In genomic region chr15:78928176-78928575, GRCh38 we compare ENCODE assay signal across 8 cellular contexts. TPM values are rescaled to one million over a fixed set of nuclear protein-coding genes. Genes with fewer than 3 reads are reported as not detected.
DNase-seq lines count a peak whose midpoint lies in the region; ATAC-seq and TF ChIP-seq lines count a peak whose summit lies in the region.
"Not testable (repeated sequence)": the region's sequence is repeated elsewhere in the genome, so short reads cannot be mapped to it uniquely, and the experiment has no call there.

No MANE protein-coding gene starts in this region.

- CTCF ChIA-PET in activated CD8-positive, alpha-beta T cell treated with anti-CD3 and anti-CD28 coated beads, Interleukin-2, amount 10 ng/mL, durations not matched to agents 7 days and 5 days (lab: Charles Lee), result not testable (repeated sequence)

- H3K36me3 ChIP-seq in DND-41 (ENCODE audit: insufficient read depth, low read length), result peaks cover 11% of the 10 kb centered on the region; the same call in 1 of the 2 replicates
- peaks cover 91% of the 10 kb centered on the region for H3K36me3 ChIP-seq in OCI-LY3 (replicated peaks; ENCODE audit: low read depth, low read length)
- not testable (repeated sequence) for H3K36me3 ChIP-seq in neural cell (ENCODE audit: insufficient read depth, low read length)

- not testable (repeated sequence) for H3K27ac ChIP-seq in DND-41 (ENCODE audit: low read length); neural cell (ENCODE audit: low read length)
- H3K27ac ChIP-seq in OCI-LY3 (ENCODE audit: low read length), result 0 out of 2 replicates have a peak overlapping the region, but pooled peaks have one; percentile 1

- not testable (repeated sequence) for H3K9me2 ChIP-seq in neural cell (ENCODE audit: insufficient read depth, low read length)

- H3K4me3 ChIP-seq in DND-41 (ENCODE audit: low read depth in 1 of 2, low read length in 2 of 2); OCI-LY3 (ENCODE audit: low read length); neural cell (ENCODE audit: low read length): not testable (repeated sequence)

- H3K4me1 Mint-ChIP-seq in CD14-positive monocyte, result peaks cover 41% of the 10 kb centered on the region
- not testable (repeated sequence) for H3K4me1 Mint-ChIP-seq in activated CD8-positive, alpha-beta T cell treated with anti-CD3 and anti-CD28 coated beads, Interleukin-2, amount 10 ng/mL, durations not matched to agents 7 days and 5 days (ENCODE audit: low read depth); effector memory CD8-positive, alpha-beta T cell (ENCODE audit: low read depth in 2 of 2)
- H3K4me1 Mint-ChIP-seq in stimulated activated memory B cell treated with anti-CD40 and anti-IgM and Interleukin-4, amounts not matched to agents 10 μg/mL and 1 μg/mL and 100 μg/mL, for 72 hours, result peaks cover 57% of the 10 kb centered on the region

- not testable (repeated sequence) for H3K4me3 Mint-ChIP-seq in CD14-positive monocyte; activated CD8-positive, alpha-beta T cell treated with anti-CD3 and anti-CD28 coated beads, Interleukin-2, amount 10 ng/mL, durations not matched to agents 7 days and 5 days; effector memory CD8-positive, alpha-beta T cell
- H3K4me3 Mint-ChIP-seq in stimulated activated memory B cell treated with anti-CD40 and anti-IgM and Interleukin-4, amounts not matched to agents 10 μg/mL and 1 μg/mL and 100 μg/mL, for 72 hours, result peak overlapping the region; percentile 35

- not testable (repeated sequence) for DNase-seq in CD14-positive monocyte (ENCODE audit: low spot score); DND-41; activated CD8-positive, alpha-beta T cell treated with anti-CD3 and anti-CD28 coated beads, Interleukin-2, amount 10 ng/mL, durations not matched to agents 7 days and 5 days; activated naive CD4-positive, alpha-beta T cell treated with anti-CD3 and anti-CD28 coated beads, Interleukin-2, amount 50 U/mL, for 72 hours (ENCODE audit: low spot score in 2 of 2); effector memory CD8-positive, alpha-beta T cell

- not testable (repeated sequence) for TF ChIP-seq EP300 in neural cell (conservative IDR thresholded peaks at IDR 0.05; ENCODE audit: poor library complexity, severe bottlenecking)

- not testable (repeated sequence) for H3K9me3 ChIP-seq in DND-41 (ENCODE audit: insufficient read depth, low read length, severe bottlenecking); OCI-LY3 (ENCODE audit: insufficient read depth, low read length); neural cell (ENCODE audit: low read length)

- TF ChIP-seq CTCF in CD14-positive monocyte (IDR thresholded peaks at IDR 0.05); DND-41 (IDR thresholded peaks at IDR 0.05; ENCODE audit: borderline replicate concordance, extremely low read depth, low read length, poor library complexity, severe bottlenecking); OCI-LY3 (IDR thresholded peaks at IDR 0.05; ENCODE audit: low read depth, low read length); neural cell (IDR thresholded peaks at IDR 0.05; ENCODE audit: poor library complexity, severe bottlenecking): not testable (repeated sequence)

- H3K27ac Mint-ChIP-seq in CD14-positive monocyte, result peak overlapping the region; percentile 80 to 89 (median 87)
- peak overlapping the region; percentile 60 for H3K27ac Mint-ChIP-seq in activated CD8-positive, alpha-beta T cell treated with anti-CD3 and anti-CD28 coated beads, Interleukin-2, amount 10 ng/mL, durations not matched to agents 7 days and 5 days
- peak overlapping the region; percentile 2 to 30 for H3K27ac Mint-ChIP-seq in activated naive CD4-positive, alpha-beta T cell treated with anti-CD3 and anti-CD28 coated beads, Interleukin-2, amount 50 U/mL, for 72 hours
- H3K27ac Mint-ChIP-seq in effector memory CD8-positive, alpha-beta T cell, result peak overlapping the region; percentile 63 to 79
- peak overlapping the region; percentile 63 for H3K27ac Mint-ChIP-seq in stimulated activated memory B cell treated with anti-CD40 and anti-IgM and Interleukin-4, amounts not matched to agents 10 μg/mL and 1 μg/mL and 100 μg/mL, for 72 hours

- not testable (repeated sequence) for H2AFZ ChIP-seq in DND-41 (ENCODE audit: low read depth, low read length); OCI-LY3 (ENCODE audit: low read depth, low read length); neural cell (ENCODE audit: low read depth, low read length)

- not testable (repeated sequence) for H3K9ac ChIP-seq in DND-41 (ENCODE audit: low read depth, low read length); OCI-LY3 (ENCODE audit: low read length); neural cell (ENCODE audit: low read length)

- TF ChIP-seq RAD21 in neural cell (conservative IDR thresholded peaks at IDR 0.05), result not testable (repeated sequence)

- not testable (repeated sequence) for H3K79me2 ChIP-seq in DND-41 (ENCODE audit: insufficient read depth, low read length); neural cell (replicated peaks; ENCODE audit: insufficient read depth, low read length)
- peaks cover 20% of the 10 kb centered on the region; the same call in 1 of the 2 replicates for H3K79me2 ChIP-seq in OCI-LY3 (ENCODE audit: low read length)

- H3K4me2 ChIP-seq in DND-41 (ENCODE audit: insufficient read depth, low read length); OCI-LY3 (ENCODE audit: low read length); neural cell (ENCODE audit: low read length): not testable (repeated sequence)

- not testable (repeated sequence) for H3K27me3 Mint-ChIP-seq in CD14-positive monocyte (ENCODE audit: low read depth in 3 of 3); activated CD8-positive, alpha-beta T cell treated with anti-CD3 and anti-CD28 coated beads, Interleukin-2, amount 10 ng/mL, durations not matched to agents 7 days and 5 days (ENCODE audit: low read depth); effector memory CD8-positive, alpha-beta T cell; stimulated activated memory B cell treated with anti-CD40 and anti-IgM and Interleukin-4, amounts not matched to agents 10 μg/mL and 1 μg/mL and 100 μg/mL, for 72 hours

- H3K36me3 Mint-ChIP-seq in CD14-positive monocyte, result peaks cover 87 to 99% of the 10 kb centered on the region in 2 donors
- H3K36me3 Mint-ChIP-seq in activated CD8-positive, alpha-beta T cell treated with anti-CD3 and anti-CD28 coated beads, Interleukin-2, amount 10 ng/mL, durations not matched to agents 7 days and 5 days (ENCODE audit: low read depth), result peaks cover 10% of the 10 kb centered on the region
- not testable (repeated sequence) for H3K36me3 Mint-ChIP-seq in activated naive CD4-positive, alpha-beta T cell treated with anti-CD3 and anti-CD28 coated beads, Interleukin-2, amount 50 U/mL, for 72 hours
- peaks cover 34% of the 10 kb centered on the region for H3K36me3 Mint-ChIP-seq in effector memory CD8-positive, alpha-beta T cell (ENCODE audit: insufficient read depth)
- H3K36me3 Mint-ChIP-seq in stimulated activated memory B cell treated with anti-CD40 and anti-IgM and Interleukin-4, amounts not matched to agents 10 μg/mL and 1 μg/mL and 100 μg/mL, for 72 hours, result peaks cover 76% of the 10 kb centered on the region

- H3K9me3 Mint-ChIP-seq in CD14-positive monocyte; activated CD8-positive, alpha-beta T cell treated with anti-CD3 and anti-CD28 coated beads, Interleukin-2, amount 10 ng/mL, durations not matched to agents 7 days and 5 days (ENCODE audit: insufficient read depth); activated naive CD4-positive, alpha-beta T cell treated with anti-CD3 and anti-CD28 coated beads, Interleukin-2, amount 50 U/mL, for 72 hours; effector memory CD8-positive, alpha-beta T cell; stimulated activated memory B cell treated with anti-CD40 and anti-IgM and Interleukin-4, amounts not matched to agents 10 μg/mL and 1 μg/mL and 100 μg/mL, for 72 hours: not testable (repeated sequence)

- intact Hi-C loops in CD14-positive monocyte (cut with micrococcal nuclease), result not testable (repeated sequence)

- not testable (repeated sequence) for H3F3A ChIP-seq in neural cell (ENCODE audit: insufficient read depth, low read length, poor library complexity, severe bottlenecking)

- POLR2A ChIA-PET in activated CD8-positive, alpha-beta T cell treated with anti-CD3 and anti-CD28 coated beads, Interleukin-2, amount 10 ng/mL, durations not matched to agents 7 days and 5 days (lab: Charles Lee), result not testable (repeated sequence)

- not testable (repeated sequence) for H3K4me1 ChIP-seq in DND-41 (ENCODE audit: insufficient read depth, low read length)
- H3K4me1 ChIP-seq in OCI-LY3 (ENCODE audit: low read length), result peaks cover 16% of the 10 kb centered on the region

- 0 out of 3 replicates have a peak, but pooled peaks have one; percentile 4 for ATAC-seq in DND-41 (ENCODE audit: insufficient read depth, low read depth)
- not testable (repeated sequence) for ATAC-seq in activated CD8-positive, alpha-beta T cell treated with anti-CD3 and anti-CD28 coated beads, Interleukin-2, amount 10 ng/mL, durations not matched to agents 7 days and 5 days; activated naive CD4-positive, alpha-beta T cell treated with anti-CD3 and anti-CD28 coated beads, Interleukin-2, amount 50 U/mL, for 72 hours; effector memory CD8-positive, alpha-beta T cell (replicated peaks); stimulated activated memory B cell treated with anti-CD40 and anti-IgM and Interleukin-4, amounts not matched to agents 10 μg/mL and 1 μg/mL and 100 μg/mL, for 72 hours

- not testable (repeated sequence) for H3K27me3 ChIP-seq in DND-41 (ENCODE audit: insufficient read depth, low read length, poor library complexity); OCI-LY3 (ENCODE audit: low read depth, low read length); neural cell (ENCODE audit: insufficient read depth, low read depth, low read length)

- H4K20me1 ChIP-seq in DND-41 (ENCODE audit: insufficient read depth, low read length); neural cell (ENCODE audit: insufficient read depth): not testable (repeated sequence)
- peaks cover 32% of the 10 kb centered on the region for H4K20me1 ChIP-seq in OCI-LY3 (ENCODE audit: insufficient read depth, low read length)

RNA-seq across cellular contexts. Expression of gene CTSH, which starts 16.7 kb away (rescaled TPM):
- polyA plus RNA-seq in CD14-positive monocyte, result 100 to 1,000 TPM; 756 to 884 TPM
- 10 to 100 TPM; 34.0 to 35.3 TPM for total RNA-seq in activated CD8-positive, alpha-beta T cell treated with anti-CD3 and anti-CD28 coated beads, Interleukin-2, amount 10 ng/mL, durations not matched to agents 7 days and 5 days
- total RNA-seq in activated naive CD4-positive, alpha-beta T cell treated with anti-CD3 and anti-CD28 coated beads, Interleukin-2, amount 50 U/mL, for 72 hours, result 10 to 100 TPM in 1 of 2 donors, 1 to 10 TPM in 1; 8.4 to 11.1 TPM
- polyA plus RNA-seq in neural cell, result 3.3 and 4.1 TPM in 2 replicates
- 1.7 TPM in 1 of 2 replicates, not detected in the other for polyA minus RNA-seq in neural cell

RNA-seq across cellular contexts. Expression of gene MORF4L1, which starts 55.5 kb away (rescaled TPM):
- polyA plus RNA-seq in CD14-positive monocyte, result 100 to 1,000 TPM; 224 to 242 TPM
- total RNA-seq in activated CD8-positive, alpha-beta T cell treated with anti-CD3 and anti-CD28 coated beads, Interleukin-2, amount 10 ng/mL, durations not matched to agents 7 days and 5 days, result 100 to 1,000 TPM; 243 to 244 TPM
- total RNA-seq in activated naive CD4-positive, alpha-beta T cell treated with anti-CD3 and anti-CD28 coated beads, Interleukin-2, amount 50 U/mL, for 72 hours, result 100 to 1,000 TPM; 239 to 287 TPM
- 1,505 and 1,595 TPM in 2 replicates for polyA plus RNA-seq in neural cell
- polyA minus RNA-seq in neural cell, result 1,060 and 1,223 TPM in 2 replicates

Comparison
In these comparisons a context has a peak if more than half of its experiments do, and no peak if none do; other contexts are left out.
1. H3K27ac Mint-ChIP-seq: peak in every context shown above with its lines; median percentile 87 in CD14-positive monocyte; 71 in effector memory CD8-positive, alpha-beta T cell; 63 in stimulated activated memory B cell treated with anti-CD40 and anti-IgM and Interleukin-4, amounts not matched to agents 10 μg/mL and 1 μg/mL and 100 μg/mL, for 72 hours; 60 in activated CD8-positive, alpha-beta T cell treated with anti-CD3 and anti-CD28 coated beads, Interleukin-2, amount 10 ng/mL, durations not matched to agents 7 days and 5 days; 16 in activated naive CD4-positive, alpha-beta T cell treated with anti-CD3 and anti-CD28 coated beads, Interleukin-2, amount 50 U/mL, for 72 hours.